In genomic region chr2:27408601-27409320, GRCh38 we compare ENCODE assay signal across 8 cellular contexts. TPM values are rescaled to one million over a fixed set of nuclear protein-coding genes. Genes with fewer than 3 reads are reported as not detected.
DNase-seq lines count a peak whose midpoint lies in the region; ATAC-seq and TF ChIP-seq lines count a peak whose summit lies in the region.

No MANE protein-coding gene starts in this region.

- H3K36me3 ChIP-seq in right atrium auricular region = no peaks in the 10 kb centered on the region
- H3K36me3 ChIP-seq in gastrocnemius medialis = no peaks in the 10 kb centered on the region

- TF ChIP-seq CTCF in right atrium auricular region (IDR thresholded peaks at IDR 0.05) = no peak
- TF ChIP-seq CTCF in gastrocnemius medialis (IDR thresholded peaks at IDR 0.05 in 4 of 5, conservative IDR thresholded peaks at IDR 0.05 in 1 of 5) = peak in 1 of 5 experiments; percentile 24

- H3K27ac ChIP-seq in right atrium auricular region = peak overlapping the region; percentile 83 to 85
- H3K27ac ChIP-seq in gastrocnemius medialis = peak overlapping the region; percentile 89 to 97 (median 94)

- in situ Hi-C loops in gastrocnemius medialis (cut with MboI; ENCODE audit: low sequenced_read_pairs in 4 of 4) = no loop called here

- peak; percentile 36 for ATAC-seq in GM21529 (IDR thresholded peaks at IDR 0.05; ENCODE audit: unreplicated experiment)
- peak; percentile 37 to 54 for ATAC-seq in gastrocnemius medialis

- TF ChIP-seq POLR2A in gastrocnemius medialis (IDR thresholded peaks at IDR 0.05) = no peak

- intact Hi-C loops in gastrocnemius medialis (cut with DNase I; ENCODE audit: low total_unique reads) = loop anchor here (1.0 to 2.0 kb wide), 5 partner anchors 20 to 221 kb away; partner anchors contain the start of genes CCDC121, GPN1, GTF3C2 and IFT172

- H3K9me3 ChIP-seq in right atrium auricular region = no peaks in the 10 kb centered on the region
- H3K9me3 ChIP-seq in gastrocnemius medialis = no peaks in the 10 kb centered on the region

- DNase-seq in NCI-H345 (lab: John Stamatoyannopoulos, UW) = peak; percentile 45
- no peak for DNase-seq in NCI-H345 treated with DMSO at 0.1 percent for 48 hours (lab: John Stamatoyannopoulos, UW; ENCODE audit: unreplicated experiment)
- DNase-seq in HuH-7 (ENCODE audit: low spot score) = peak; percentile 33
- DNase-seq in activated T-helper 9 cell treated with anti-CD3 and anti-CD28 coated beads, Interleukin-2, amount 50 U/mL, for 16 hours (ENCODE audit: low read depth) = peak; percentile 2
- DNase-seq in right atrium auricular region (ENCODE audit: low spot score) = no peak
- DNase-seq in gastrocnemius medialis = no peak
- DNase-seq in cerebellar cortex (ENCODE audit: low spot score) = no peak

- no peaks in the 10 kb centered on the region for H3K27me3 ChIP-seq in right atrium auricular region
- H3K27me3 ChIP-seq in gastrocnemius medialis = no peaks in the 10 kb centered on the region

- H3K4me3 ChIP-seq in right atrium auricular region = peak overlapping the region; percentile 89 to 99
- peak overlapping the region; percentile 74 to 98 (median 96) for H3K4me3 ChIP-seq in gastrocnemius medialis

- H3K4me1 ChIP-seq in right atrium auricular region (peaks cover 0 to 24% of the 10 kb centered on the region in 2 donors), gastrocnemius medialis (peaks cover 15 to 24% of the 10 kb centered on the region in 2 donors)

RNA-seq across cellular contexts. Expression of gene PPM1G, which starts 0.6 kb away (rescaled TPM):
- total RNA-seq in right atrium auricular region = 10 to 100 TPM; 37.7 to 42.4 TPM
- total RNA-seq in gastrocnemius medialis = 100 to 1,000 TPM in 1 of 4 donors, 10 to 100 TPM in 3; 47.2 to 111 (median 92.2) TPM

RNA-seq across cellular contexts. Expression of gene NRBP1, which starts 19.7 kb away (rescaled TPM):
- 10 to 100 TPM; 36.5 to 50.4 TPM for total RNA-seq in right atrium auricular region
- 100 to 1,000 TPM in 3 of 4 donors, 10 to 100 TPM in 1; 91.8 to 125 (median 120) TPM for total RNA-seq in gastrocnemius medialis

RNA-seq across cellular contexts. Expression of gene ZNF513, which starts 28.2 kb away (rescaled TPM):
- 1 to 10 TPM; 4.7 to 6.2 TPM for total RNA-seq in right atrium auricular region
- 1 to 10 TPM; 2.0 to 7.6 (median 4.5) TPM for total RNA-seq in gastrocnemius medialis

RNA-seq across cellular contexts. Expression of gene KRTCAP3, which starts 33.4 kb away (rescaled TPM):
- total RNA-seq in right atrium auricular region = 1 to 10 TPM in 1 of 2 donors, not detected in 1; 1.2 TPM
- total RNA-seq in gastrocnemius medialis = 1 to 10 TPM in 1 of 4 donors, under 1 TPM in 1, not detected in 2; 0.93 to 2.1 TPM

RNA-seq across cellular contexts. Expression of gene SNX17, which starts 38.3 kb away (rescaled TPM):
- 10 to 100 TPM; 66.0 to 69.3 TPM for total RNA-seq in right atrium auricular region
- total RNA-seq in gastrocnemius medialis = 10 to 100 TPM; 47.2 to 91.5 (median 56.3) TPM

Comparison
In these comparisons a context has a peak if more than half of its experiments do, and no peak if none do; other contexts are left out.
1. DNase-seq: peak in NCI-H345 (single experiment), HuH-7 (single experiment) and activated T-helper 9 cell treated with anti-CD3 and anti-CD28 coated beads, Interleukin-2, amount 50 U/mL, for 16 hours (single experiment); none in NCI-H345 treated with DMSO at 0.1 percent for 48 hours (single experiment), right atrium auricular region (single experiment), gastrocnemius medialis (0 of 2) and cerebellar cortex (single experiment).